9 cellular contexts compared by ENCODE assay signal in the genomic region with DNA sequence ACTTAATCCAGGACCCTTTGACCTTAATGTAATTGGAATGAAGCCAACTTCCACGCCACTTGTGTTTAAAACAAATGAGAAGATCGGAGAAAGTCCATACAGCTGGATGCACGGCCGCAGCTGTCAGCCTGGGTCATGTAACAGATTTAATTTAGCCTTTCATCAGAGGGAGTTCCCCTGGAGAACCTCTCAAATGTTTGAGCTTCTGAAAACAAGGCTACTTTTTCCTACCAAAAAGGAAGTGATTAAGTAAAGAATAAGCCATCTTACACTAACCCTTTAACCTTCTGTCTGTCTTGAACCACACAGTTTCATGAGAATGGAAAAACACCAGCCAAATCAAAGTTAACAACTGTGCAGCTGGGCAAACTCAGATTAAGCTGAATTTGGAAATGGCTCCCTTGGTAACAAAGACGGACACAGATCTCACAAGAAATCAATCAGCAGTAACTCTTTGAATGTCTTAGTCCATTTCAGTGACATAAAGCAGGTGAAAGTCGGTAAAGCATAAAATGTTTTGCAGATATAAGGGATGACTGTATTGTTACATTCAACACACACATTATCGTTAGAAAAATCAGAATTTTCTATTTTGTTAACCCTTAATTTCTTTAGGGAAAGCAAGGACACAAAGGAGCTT.
DNase-seq lines count a peak whose midpoint lies in the region; ATAC-seq, FAIRE-seq and TF ChIP-seq lines count a peak whose summit lies in the region.
"Had no signal": no experiment of that assay in that cellular context is flagged by ENCODE, and none has a peak within 500 bp of the region (broad histone marks: within the 10 kb centered on the region; RNA-seq: fewer than 3 reads in every experiment).

No MANE protein-coding gene starts in this region.

- no peak for TF ChIP-seq CTCF in neural crest cell (conservative IDR thresholded peaks at IDR 0.05)
- TF ChIP-seq CTCF in uterus (IDR thresholded peaks at IDR 0.05), result no peak

- H3K27me3 ChIP-seq in small intestine (ENCODE audit: control insufficient read depth in 2 of 2, insufficient read depth in 2 of 2, low read length in 2 of 2), result no peaks in the 10 kb centered on the region
- H3K27me3 ChIP-seq in uterus, result no peaks in the 10 kb centered on the region

- H3K9me3 ChIP-seq in small intestine (ENCODE audit: control insufficient read depth, low read depth), result no peaks in the 10 kb centered on the region
- H3K9me3 ChIP-seq in uterus, result no peaks in the 10 kb centered on the region

- peak; percentile 50 for DNase-seq in activated T-cell treated with anti-CD3 and anti-CD28 coated beads, Interleukin-2, amount 50 U/mL, for 1 hour
- DNase-seq in activated T-cell treated with anti-CD3 and anti-CD28 coated beads, Interleukin-2, amount 50 U/mL, for 48 hours, result no peak
- DNase-seq in activated T-helper 2 cell treated with anti-CD3 and anti-CD28 coated beads, Interferon-gamma antibody, Interleukin-2, Interleukin-4, amounts not matched to agents 10 μg/mL and 5 μg/mL and 100 μg/mL, durations not matched to agents 14 hours and 24 hours and 36 hours (ENCODE audit: low spot score), result no peak
- DNase-seq in neural crest cell (ENCODE audit: low read depth, low spot score) (no peak), small intestine (no peak), uterus (no peak), GM19238 (ENCODE audit: insufficient read length, low spot score) (no peak)

- peaks cover 74% of the 10 kb centered on the region for H3K4me1 Mint-ChIP-seq in activated T-helper 2 cell treated with anti-CD3 and anti-CD28 coated beads, Interferon-gamma antibody, Interleukin-2, Interleukin-4, amounts not matched to agents 10 μg/mL and 5 μg/mL and 100 μg/mL, durations not matched to agents 14 hours and 24 hours and 36 hours (ENCODE audit: low read depth)
- H3K4me1 Mint-ChIP-seq in neural crest cell, result peaks cover 40% of the 10 kb centered on the region

- H3K9me3 Mint-ChIP-seq in activated T-helper 2 cell treated with anti-CD3 and anti-CD28 coated beads, Interferon-gamma antibody, Interleukin-2, Interleukin-4, amounts not matched to agents 10 μg/mL and 5 μg/mL and 100 μg/mL, durations not matched to agents 14 hours and 24 hours and 36 hours, result no peaks in the 10 kb centered on the region
- H3K9me3 Mint-ChIP-seq in neural crest cell, result no peaks in the 10 kb centered on the region

- peak overlapping the region; percentile 80 for H3K27ac Mint-ChIP-seq in activated T-helper 2 cell treated with anti-CD3 and anti-CD28 coated beads, Interferon-gamma antibody, Interleukin-2, Interleukin-4, amounts not matched to agents 10 μg/mL and 5 μg/mL and 100 μg/mL, durations not matched to agents 14 hours and 24 hours and 36 hours
- peak overlapping the region; percentile 48 for H3K27ac Mint-ChIP-seq in neural crest cell (ENCODE audit: unreplicated experiment)

- H3K36me3 ChIP-seq in small intestine (ENCODE audit: control insufficient read depth in 2 of 2, insufficient read depth in 2 of 2, low read length in 2 of 2) (no peaks in the 10 kb centered on the region), uterus (no peaks in the 10 kb centered on the region)

- 35 to 45% (median 45%) methylated on average over 7 of the region's 7 CpGs for WGBS in small intestine, 3 donors

- H3K27me3 Mint-ChIP-seq in activated T-helper 2 cell treated with anti-CD3 and anti-CD28 coated beads, Interferon-gamma antibody, Interleukin-2, Interleukin-4, amounts not matched to agents 10 μg/mL and 5 μg/mL and 100 μg/mL, durations not matched to agents 14 hours and 24 hours and 36 hours (ENCODE audit: low read depth), result no peaks in the 10 kb centered on the region
- no peaks in the 10 kb centered on the region for H3K27me3 Mint-ChIP-seq in neural crest cell (ENCODE audit: low read depth)

- peak; percentile 58 for ATAC-seq in HG03354 (IDR thresholded peaks at IDR 0.05; ENCODE audit: poor library complexity, severe bottlenecking, unreplicated experiment)

- H3K4me3 ChIP-seq in small intestine (ENCODE audit: low read depth in 1 of 2, low read length in 2 of 2) (no peak overlapping the region), uterus (no peak overlapping the region)

- FAIRE-seq in small intestine (lab: Jason Lieb, UNC), result no peak

- H3K4me3 Mint-ChIP-seq in activated T-helper 2 cell treated with anti-CD3 and anti-CD28 coated beads, Interferon-gamma antibody, Interleukin-2, Interleukin-4, amounts not matched to agents 10 μg/mL and 5 μg/mL and 100 μg/mL, durations not matched to agents 14 hours and 24 hours and 36 hours (ENCODE audit: low read depth), result peak overlapping the region; percentile 62
- H3K4me3 Mint-ChIP-seq in neural crest cell, result peak overlapping the region; percentile 24

- peaks cover 41% of the 10 kb centered on the region for H3K36me3 Mint-ChIP-seq in activated T-helper 2 cell treated with anti-CD3 and anti-CD28 coated beads, Interferon-gamma antibody, Interleukin-2, Interleukin-4, amounts not matched to agents 10 μg/mL and 5 μg/mL and 100 μg/mL, durations not matched to agents 14 hours and 24 hours and 36 hours (ENCODE audit: low read depth)
- peaks cover 2% of the 10 kb centered on the region for H3K36me3 Mint-ChIP-seq in neural crest cell (ENCODE audit: low read depth)

- intact Hi-C loops in activated T-helper 2 cell treated with anti-CD3 and anti-CD28 coated beads, Interferon-gamma antibody, Interleukin-2, Interleukin-4, amounts not matched to agents 10 μg/mL and 5 μg/mL and 100 μg/mL, durations not matched to agents 14 hours and 24 hours and 36 hours (cut with micrococcal nuclease), result loop anchor here (1.0 to 2.0 kb wide), 5 partner anchors 8 to 64 kb away; no protein-coding TSS in a partner anchor
- intact Hi-C loops in uterus (cut with DNase I; ENCODE audit: low total_unique reads), result no loop called here

- peaks cover 0 to 4% of the 10 kb centered on the region in 2 donors for H3K4me1 ChIP-seq in small intestine (ENCODE audit: control insufficient read depth in 2 of 2, insufficient read depth in 1 of 2, low read depth in 1 of 2, low read length in 1 of 2)
- H3K4me1 ChIP-seq in uterus, result peaks cover 0 to 2% of the 10 kb centered on the region in 2 donors

- no peak for TF ChIP-seq POLR2A in uterus (IDR thresholded peaks at IDR 0.05)

- H3K27ac ChIP-seq in small intestine (ENCODE audit: low read depth in 1 of 2, low read length in 1 of 2) (peak overlapping the region in 1 of 2 donors; percentile 54), uterus (no peak overlapping the region)
- H3K27ac ChIP-seq: VCaP had no signal
